Comparison of ENCODE assay signal across 1 cellular context in genomic region chr2:69046221-69046662, GRCh38.
TF ChIP-seq lines count a peak whose summit lies in the region.

No MANE protein-coding gene starts in this region.

TF ChIP-seq in H1, 55 proteins besides CTCF, POLR2A, EP300 and RAD21:
- TF ChIP-seq SIX5 (IDR thresholded peaks at IDR 0.05; ENCODE audit: low read depth, low read length): no peak
- TF ChIP-seq ZNF274 (IDR thresholded peaks at IDR 0.05; ENCODE audit: borderline replicate concordance, extremely low read depth, low read length): no peak
- TF ChIP-seq TAF1 (IDR thresholded peaks at IDR 0.05; ENCODE audit: low read depth, low read length): no peak
- TF ChIP-seq SUZ12 (IDR thresholded peaks at IDR 0.05; ENCODE audit: low read length): no peak
- no peak for TF ChIP-seq NANOG (IDR thresholded peaks at IDR 0.05; ENCODE audit: insufficient read depth, low read depth, low read length, poor library complexity, severe bottlenecking)
- TF ChIP-seq CHD2 (IDR thresholded peaks at IDR 0.05; ENCODE audit: low read length): no peak
- TF ChIP-seq CTBP2 (IDR thresholded peaks at IDR 0.05; ENCODE audit: borderline replicate concordance, insufficient read depth, insufficient read length, low read length): no peak
- no peak for TF ChIP-seq HDAC6 (IDR thresholded peaks at IDR 0.05; ENCODE audit: low read depth, low read length)
- TF ChIP-seq ATF3 (IDR thresholded peaks at IDR 0.05; ENCODE audit: insufficient read depth, low read depth, low read length): no peak
- no peak for TF ChIP-seq EGR1 (IDR thresholded peaks at IDR 0.05; ENCODE audit: borderline replicate concordance, low read depth, low read length)
- no peak for TF ChIP-seq HDAC2 (IDR thresholded peaks at IDR 0.05; ENCODE audit: borderline replicate concordance in 1 of 2, low read depth in 2 of 2, low read length in 2 of 2)
- no peak for TF ChIP-seq PHF8 (conservative IDR thresholded peaks at IDR 0.05; ENCODE audit: low read depth, low read length)
- TF ChIP-seq ATF2 (IDR thresholded peaks at IDR 0.05; ENCODE audit: low read length): no peak
- no peak for TF ChIP-seq BACH1 (IDR thresholded peaks at IDR 0.05; ENCODE audit: low read length)
- no peak for TF ChIP-seq ASH2L (IDR thresholded peaks at IDR 0.05; ENCODE audit: low read length)
- TF ChIP-seq SIN3A (conservative IDR thresholded peaks at IDR 0.05 in 1 of 2, IDR thresholded peaks at IDR 0.05 in 1 of 2; ENCODE audit: low read depth in 1 of 2, low read length in 2 of 2): no peak
- no peak for TF ChIP-seq SP2 (IDR thresholded peaks at IDR 0.05; ENCODE audit: low read length)
- no peak for TF ChIP-seq TEAD4 (IDR thresholded peaks at IDR 0.05; ENCODE audit: low read depth, low read length)
- TF ChIP-seq GTF2F1 (IDR thresholded peaks at IDR 0.05; ENCODE audit: borderline replicate concordance, low read depth, low read length): no peak
